Comparison of ENCODE assay signal across 27 cellular contexts in genomic region chrX:116031331-116031730, GRCh38.
"Had no signal": no experiment of that assay in that cellular context is flagged by ENCODE, and none has a peak within 500 bp of the region (broad histone marks: within the 10 kb centered on the region; RNA-seq: fewer than 3 reads in every experiment).

No MANE protein-coding gene starts in this region.

- H3K36me3 ChIP-seq: neural progenitor cell, ovary, right lobe of liver, sigmoid colon, stomach, thoracic aorta, thyroid gland, tibial nerve, upper lobe of left lung, vagina had no signal

- H3K79me2 ChIP-seq: parathyroid adenoma had no signal

- H3K9me3 ChIP-seq: ovary, sigmoid colon, thoracic aorta, thyroid gland, tibial nerve, vagina had no signal

- H3K4me1 Mint-ChIP-seq: natural killer cell; nephron; neural progenitor cell; stimulated activated effector memory CD8-positive, alpha-beta T cell treated with anti-CD3 and anti-CD28 coated beads, Interleukin-12 subunit alpha, Interleukin-12 subunit beta, amount 100 ng/mL, for 72 hours; stimulated activated naive B cell treated with anti-CD40 and anti-IgM and Interleukin-4, amounts not matched to agents 10 μg/mL and 1 μg/mL and 100 μg/mL, for 72 hours had no signal

- H3K36me3 Mint-ChIP-seq: natural killer cell; neural progenitor cell; stimulated activated effector memory CD8-positive, alpha-beta T cell treated with anti-CD3 and anti-CD28 coated beads, Interleukin-12 subunit alpha, Interleukin-12 subunit beta, amount 100 ng/mL, for 72 hours; stimulated activated naive B cell treated with anti-CD40 and anti-IgM and Interleukin-4, amounts not matched to agents 10 μg/mL and 1 μg/mL and 100 μg/mL, for 72 hours had no signal

- H3K4me2 ChIP-seq: neural progenitor cell had no signal

- H3K27me3 Mint-ChIP-seq: progenitor cell of endocrine pancreas; stimulated activated naive B cell treated with anti-CD40 and anti-IgM and Interleukin-4, amounts not matched to agents 10 μg/mL and 1 μg/mL and 100 μg/mL, for 72 hours; stimulated activated naive CD8-positive, alpha-beta T cell treated with anti-CD3 and anti-CD28 coated beads, Interleukin-15, Interleukin-2, amounts not matched to agents 100 ng/mL and 50 ng/mL, for 24 hours had no signal

- H3K4me3 Mint-ChIP-seq: natural killer cell; nephron; neural progenitor cell; stimulated activated effector memory CD8-positive, alpha-beta T cell treated with anti-CD3 and anti-CD28 coated beads, Interleukin-12 subunit alpha, Interleukin-12 subunit beta, amount 100 ng/mL, for 72 hours; stimulated activated naive B cell treated with anti-CD40 and anti-IgM and Interleukin-4, amounts not matched to agents 10 μg/mL and 1 μg/mL and 100 μg/mL, for 72 hours; stimulated activated naive CD8-positive, alpha-beta T cell treated with anti-CD3 and anti-CD28 coated beads, Interleukin-15, Interleukin-2, amounts not matched to agents 100 ng/mL and 50 ng/mL, for 24 hours had no signal

- H3K27ac ChIP-seq: neural progenitor cell, ovary, parathyroid adenoma, psoas muscle, right lobe of liver, sigmoid colon, stomach, thoracic aorta, thyroid gland, tibial nerve, upper lobe of left lung, vagina had no signal

- H3K9ac ChIP-seq: neural progenitor cell, parathyroid adenoma had no signal

- H3K4me3 ChIP-seq: neural progenitor cell, ovary, psoas muscle, right lobe of liver, sigmoid colon, stomach, thoracic aorta, thyroid gland, tibial nerve, upper lobe of left lung, vagina had no signal

- H3K27ac Mint-ChIP-seq: natural killer cell; nephron; neural progenitor cell; progenitor cell of endocrine pancreas; stimulated activated effector memory CD8-positive, alpha-beta T cell treated with anti-CD3 and anti-CD28 coated beads, Interleukin-12 subunit alpha, Interleukin-12 subunit beta, amount 100 ng/mL, for 72 hours; stimulated activated naive B cell treated with anti-CD40 and anti-IgM and Interleukin-4, amounts not matched to agents 10 μg/mL and 1 μg/mL and 100 μg/mL, for 72 hours; stimulated activated naive CD8-positive, alpha-beta T cell treated with anti-CD3 and anti-CD28 coated beads, Interleukin-15, Interleukin-2, amounts not matched to agents 100 ng/mL and 50 ng/mL, for 24 hours had no signal

- H3K4me1 ChIP-seq: neural progenitor cell, parathyroid adenoma, psoas muscle, right lobe of liver, sigmoid colon, stomach, thyroid gland, tibial nerve, upper lobe of left lung, vagina had no signal

- H3K27me3 ChIP-seq: neural progenitor cell, ovary, right lobe of liver, sigmoid colon, stomach, thyroid gland, tibial nerve, upper lobe of left lung, vagina had no signal

- DNase-seq: natural killer cell; occipital lobe; ovary; posterior cingulate gyrus; psoas muscle; right cardiac atrium; right lobe of liver; sigmoid colon; small intestine; stimulated activated CD4-positive, alpha-beta T cell treated with anti-CD3 and anti-CD28 coated beads, Interleukin-15, amount 100 ng/mL, for 24 hours; stimulated activated CD4-positive, alpha-beta T cell treated with anti-CD3 and anti-CD28 coated beads, Interleukin-2, amount 100 ng/mL, for 24 hours; stimulated activated CD4-positive, alpha-beta T cell treated with anti-CD3 and anti-CD28 coated beads, Interleukin-2, amount 100 ng/mL, for 48 hours; stimulated activated CD4-positive, alpha-beta T cell treated with anti-CD3 and anti-CD28 coated beads, Interleukin-4, amount 100 ng/mL, for 24 hours; stimulated activated naive B cell treated with anti-CD40 and anti-IgM and Interleukin-4, amounts not matched to agents 10 μg/mL and 1 μg/mL and 100 μg/mL, for 72 hours; stimulated activated naive CD4-positive, alpha-beta T cell treated with Interleukin-2 at 50 U/mL for 16 hours; stomach; thyroid gland; upper lobe of left lung had no signal

- ATAC-seq: natural killer cell; psoas muscle; right cardiac atrium; right lobe of liver; stimulated activated effector memory CD8-positive, alpha-beta T cell treated with anti-CD3 and anti-CD28 coated beads, Interleukin-12 subunit alpha, Interleukin-12 subunit beta, amount 100 ng/mL, for 72 hours; stimulated activated naive B cell treated with anti-CD40 and anti-IgM and Interleukin-4, amounts not matched to agents 10 μg/mL and 1 μg/mL and 100 μg/mL, for 72 hours had no signal

- H2AFZ ChIP-seq: neural progenitor cell, parathyroid adenoma had no signal
